In genomic region chr15:67823371-67824156, GRCh38 we compare ENCODE assay signal across 10 cellular contexts. TPM values are rescaled to one million over a fixed set of nuclear protein-coding genes. Genes with fewer than 3 reads are reported as not detected.
DNase-seq lines count a peak whose midpoint lies in the region; ATAC-seq lines count a peak whose summit lies in the region.
"Had no signal": no experiment of that assay in that cellular context is flagged by ENCODE, and none has a peak within 500 bp of the region (broad histone marks: within the 10 kb centered on the region; RNA-seq: fewer than 3 reads in every experiment).

No MANE protein-coding gene starts in this region.

- CTCF ChIA-PET in activated CD8-positive, alpha-beta memory T cell treated with anti-CD3 and anti-CD28 coated beads, Interleukin-2, amount 10 ng/mL, durations not matched to agents 7 days and 5 days (lab: Charles Lee), result interaction anchor here (1.7 to 2.9 kb wide), 2 partner anchors 13 to 40 kb away, joined by 4 to 18 read pairs; no protein-coding TSS in a partner anchor

- peak overlapping the region; percentile 72 for H3K27ac Mint-ChIP-seq in activated CD8-positive, alpha-beta memory T cell treated with anti-CD3 and anti-CD28 coated beads, Interleukin-2, amount 10 ng/mL, durations not matched to agents 7 days and 5 days
- no peak overlapping the region for H3K27ac Mint-ChIP-seq in effector memory CD8-positive, alpha-beta T cell
- peak overlapping the region; percentile 94 for H3K27ac Mint-ChIP-seq in stimulated activated naive B cell treated with anti-CD40 and anti-IgM and Interleukin-4, amounts not matched to agents 10 μg/mL and 1 μg/mL and 100 μg/mL, for 72 hours

- H3K27me3 Mint-ChIP-seq in activated CD8-positive, alpha-beta memory T cell treated with anti-CD3 and anti-CD28 coated beads, Interleukin-2, amount 10 ng/mL, durations not matched to agents 7 days and 5 days, result peaks cover 76% of the 10 kb centered on the region
- peaks cover 75 to 89% of the 10 kb centered on the region in 2 donors for H3K27me3 Mint-ChIP-seq in effector memory CD8-positive, alpha-beta T cell
- H3K27me3 Mint-ChIP-seq in stimulated activated naive B cell treated with anti-CD40 and anti-IgM and Interleukin-4, amounts not matched to agents 10 μg/mL and 1 μg/mL and 100 μg/mL, for 72 hours, result peaks cover 79 to 83% of the 10 kb centered on the region in 2 donors

- peaks cover 7% of the 10 kb centered on the region for H3K36me3 Mint-ChIP-seq in activated CD8-positive, alpha-beta memory T cell treated with anti-CD3 and anti-CD28 coated beads, Interleukin-2, amount 10 ng/mL, durations not matched to agents 7 days and 5 days
- H3K36me3 Mint-ChIP-seq in effector memory CD8-positive, alpha-beta T cell (ENCODE audit: insufficient read depth), result peaks cover 9% of the 10 kb centered on the region
- H3K36me3 Mint-ChIP-seq in stimulated activated naive B cell treated with anti-CD40 and anti-IgM and Interleukin-4, amounts not matched to agents 10 μg/mL and 1 μg/mL and 100 μg/mL, for 72 hours, result peaks cover 15 to 25% of the 10 kb centered on the region in 2 donors

- DNase-seq in activated CD8-positive, alpha-beta memory T cell treated with anti-CD3 and anti-CD28 coated beads, Interleukin-2, amount 10 ng/mL, durations not matched to agents 7 days and 5 days, result no peak
- no peak for DNase-seq in activated CD8-positive, alpha-beta memory T cell treated with anti-CD3 and anti-CD28 coated beads, Interleukin-2, amount 50 U/mL, for 4 hours
- DNase-seq in NCI-H774 (lab: John Stamatoyannopoulos, UW) (peak; percentile 38), AG20443 (ENCODE audit: low spot score) (no peak), HUDEP-2 (lab: John Stamatoyannopoulos, UW; ENCODE audit: unreplicated experiment in 76 of 76) (no peak), NCI-H2107 (lab: John Stamatoyannopoulos, UW) (no peak)
- DNase-seq in effector memory CD8-positive, alpha-beta T cell, result no peak
- no peak for DNase-seq in stimulated activated naive B cell treated with anti-CD40 and anti-IgM and Interleukin-4, amounts not matched to agents 10 μg/mL and 1 μg/mL and 100 μg/mL, for 72 hours

- H3K4me3 Mint-ChIP-seq in activated CD8-positive, alpha-beta memory T cell treated with anti-CD3 and anti-CD28 coated beads, Interleukin-2, amount 10 ng/mL, durations not matched to agents 7 days and 5 days, result peak overlapping the region; percentile 53
- peak overlapping the region; percentile 82 to 83 for H3K4me3 Mint-ChIP-seq in effector memory CD8-positive, alpha-beta T cell
- H3K4me3 Mint-ChIP-seq in stimulated activated naive B cell treated with anti-CD40 and anti-IgM and Interleukin-4, amounts not matched to agents 10 μg/mL and 1 μg/mL and 100 μg/mL, for 72 hours, result peak overlapping the region; percentile 85 to 88

- ATAC-seq in activated CD8-positive, alpha-beta memory T cell treated with anti-CD3 and anti-CD28 coated beads, Interleukin-2, amount 10 ng/mL, durations not matched to agents 7 days and 5 days, result no peak
- peak; percentile 23 for ATAC-seq in effector memory CD8-positive, alpha-beta T cell (replicated peaks)
- ATAC-seq in stimulated activated naive B cell treated with anti-CD40 and anti-IgM and Interleukin-4, amounts not matched to agents 10 μg/mL and 1 μg/mL and 100 μg/mL, for 72 hours (replicated peaks), result peak in 1 of 2 donors; percentile 15

- peaks cover 2% of the 10 kb centered on the region for H3K9me3 Mint-ChIP-seq in activated CD8-positive, alpha-beta memory T cell treated with anti-CD3 and anti-CD28 coated beads, Interleukin-2, amount 10 ng/mL, durations not matched to agents 7 days and 5 days (ENCODE audit: low read depth)
- H3K9me3 Mint-ChIP-seq in effector memory CD8-positive, alpha-beta T cell, result no peaks in the 10 kb centered on the region
- peaks cover 4 to 8% of the 10 kb centered on the region in 2 donors for H3K9me3 Mint-ChIP-seq in stimulated activated naive B cell treated with anti-CD40 and anti-IgM and Interleukin-4, amounts not matched to agents 10 μg/mL and 1 μg/mL and 100 μg/mL, for 72 hours

- peaks cover 25% of the 10 kb centered on the region for H3K4me1 Mint-ChIP-seq in activated CD8-positive, alpha-beta memory T cell treated with anti-CD3 and anti-CD28 coated beads, Interleukin-2, amount 10 ng/mL, durations not matched to agents 7 days and 5 days
- H3K4me1 Mint-ChIP-seq in effector memory CD8-positive, alpha-beta T cell (ENCODE audit: low read depth in 2 of 2), result peaks cover 33 to 44% of the 10 kb centered on the region in 2 donors
- peaks cover 43 to 76% of the 10 kb centered on the region in 2 donors for H3K4me1 Mint-ChIP-seq in stimulated activated naive B cell treated with anti-CD40 and anti-IgM and Interleukin-4, amounts not matched to agents 10 μg/mL and 1 μg/mL and 100 μg/mL, for 72 hours

RNA-seq across cellular contexts. Expression of gene SKOR1, which starts 1.7 kb away (rescaled TPM):
- total RNA-seq in activated CD8-positive, alpha-beta memory T cell treated with anti-CD3 and anti-CD28 coated beads, Interleukin-2, amount 10 ng/mL, durations not matched to agents 7 days and 5 days, result under 1 TPM; 0.19 to 0.23 TPM
- total RNA-seq: SK-MEL-5 had no signal

RNA-seq across cellular contexts. Expression of gene RNU6-1, which starts 16.3 kb away (rescaled TPM):
- not detected for total RNA-seq in activated CD8-positive, alpha-beta memory T cell treated with anti-CD3 and anti-CD28 coated beads, Interleukin-2, amount 10 ng/mL, durations not matched to agents 7 days and 5 days
- total RNA-seq: lung microvascular endothelial cell, SK-MEL-5 had no signal

Comparison
In these comparisons a context has a peak if more than half of its experiments do, and no peak if none do; other contexts are left out.
1. H3K27ac Mint-ChIP-seq: peak in activated CD8-positive, alpha-beta memory T cell treated with anti-CD3 and anti-CD28 coated beads, Interleukin-2, amount 10 ng/mL, durations not matched to agents 7 days and 5 days (single experiment) and stimulated activated naive B cell treated with anti-CD40 and anti-IgM and Interleukin-4, amounts not matched to agents 10 μg/mL and 1 μg/mL and 100 μg/mL, for 72 hours (single experiment); none in effector memory CD8-positive, alpha-beta T cell (0 of 2).
2. Peak in every context shown above with its lines, with median percentiles within 50 percentile points of each other: H3K4me3 Mint-ChIP-seq.